Comparison of ENCODE assay signal across 8 cellular contexts in the genomic region with DNA sequence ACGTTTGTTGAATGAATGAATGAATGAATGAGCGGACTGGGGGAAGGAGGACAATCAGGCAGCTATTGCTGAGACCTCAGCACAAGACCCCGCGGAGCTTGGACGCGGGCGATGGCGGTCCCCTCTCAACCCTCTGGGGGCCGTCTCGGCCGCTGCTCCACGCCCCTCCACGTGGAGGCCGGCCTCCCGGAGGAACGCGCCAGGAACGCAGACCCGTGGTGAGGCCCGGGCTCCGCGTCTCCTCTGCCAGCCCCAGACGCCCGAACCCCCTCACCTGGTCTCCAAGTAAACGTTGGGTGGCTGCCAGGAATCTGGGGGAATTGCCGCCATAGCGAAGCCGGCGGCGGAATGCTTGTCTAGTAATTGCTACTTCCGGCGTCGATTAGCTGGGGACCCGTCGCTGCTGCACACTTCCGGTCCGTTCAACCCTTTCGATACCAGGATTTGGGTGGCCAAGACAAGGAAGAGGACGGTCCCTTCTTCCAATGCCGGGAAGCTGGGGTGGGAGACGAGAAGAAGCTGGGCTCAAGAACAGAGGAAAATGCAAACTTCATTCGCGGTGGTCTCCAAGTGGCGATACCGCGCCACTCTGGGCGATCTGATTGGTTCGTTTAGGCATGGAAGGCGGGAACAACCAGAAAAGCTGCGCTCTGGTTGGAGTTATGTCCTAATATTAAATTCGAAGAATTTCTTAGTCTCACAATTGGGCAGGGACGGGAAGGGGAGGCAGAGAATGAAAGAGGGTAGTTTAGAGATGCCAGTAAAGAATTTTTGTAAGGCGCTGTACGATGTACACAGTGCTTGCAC. TPM values are rescaled to one million over a fixed set of nuclear protein-coding genes. Genes with fewer than 3 reads are reported as not detected.
DNase-seq lines count a peak whose midpoint lies in the region; ATAC-seq and TF ChIP-seq lines count a peak whose summit lies in the region.

A gene (minus strand): TSS at position 361 of the 807 bp plus-strand sequence. CDS start 31 bp downstream, at position 330.

- H3K27me3 ChIP-seq in BJ (ENCODE audit: control insufficient read depth, insufficient read depth, low read length) (no peaks in the 10 kb centered on the region), left lung (peaks cover 3 to 12% of the 10 kb centered on the region in 2 donors)

- peak within 1 kb of the TSS; percentile 55 for H3K4me3 ChIP-seq in BJ (ENCODE audit: low read depth, low read length)
- peak within 1 kb of the TSS; percentile 86 to 90 for H3K4me3 ChIP-seq in left lung

- peak within 1 kb of the TSS; percentile 84 to 93 for H3K27ac ChIP-seq in left lung

- POLR2A ChIA-PET in BJ (lab: Charles Lee) = interaction anchor here (0.6 to 1.1 kb wide), 2 partner anchors 23 to 111 kb away, joined by 3 read pairs; a partner anchor contains a TSS

- intact Hi-C loops in left lung (cut with DNase I) = no loop called here

- CTCF ChIA-PET in BJ (lab: Yijun Ruan, JAX) = interaction anchor here (0.6 to 5.0 kb wide), 17 partner anchors 8 to 260 kb away, joined by 3 to 40 read pairs (median 4); a partner anchor contains a TSS

- peak; percentile 79 for ATAC-seq in HG03460 (IDR thresholded peaks at IDR 0.05; ENCODE audit: unreplicated experiment)
- peak; percentile 95 for ATAC-seq in left lung

- peaks cover 0 to 28% of the 10 kb centered on the region in 2 donors for H3K4me1 ChIP-seq in left lung

- H3K36me3 ChIP-seq in BJ (ENCODE audit: control insufficient read depth, insufficient read depth, low read length) (no peaks in the 10 kb centered on the region), left lung (peaks cover 0 to 17% of the 10 kb centered on the region in 2 donors)

- TF ChIP-seq CTCF in BJ (IDR thresholded peaks at IDR 0.05; ENCODE audit: insufficient read depth, low read depth, low read length) (no peak), left lung (IDR thresholded peaks at IDR 0.05) (no peak)

- DNase-seq in BJ (ENCODE audit: low read depth) (no peak), GM19240 (ENCODE audit: insufficient read length, low spot score) (peak; percentile 77), NCI-H69 (lab: John Stamatoyannopoulos, UW) (peak; percentile 100), dermis blood vessel endothelial cell (peak; percentile 93), left lung (peak; percentile 78 to 88)
- peak; percentile 80 to 81 for DNase-seq in activated CD4-positive, alpha-beta T cell treated with anti-CD3 and anti-CD28 coated beads, Interleukin-2, amount 50 U/mL, for 24 hours (ENCODE audit: low read depth in 1 of 2, low spot score in 1 of 2)
- peak; percentile 77 to 80 for DNase-seq in stimulated activated CD4-positive, alpha-beta T cell treated with anti-CD3 and anti-CD28 coated beads, Interleukin-2, amount 100 ng/mL, for 48 hours

- H3K9me3 ChIP-seq in left lung = no peaks in the 10 kb centered on the region

RNA-seq across cellular contexts. Expression of the gene that starts here (rescaled TPM):
- 23.4 and 34.8 TPM in 2 replicates for polyA plus RNA-seq in BJ (2011; rRNA removed)
- 13.8 and 20.7 TPM in 2 replicates for polyA minus RNA-seq in BJ (2011; rRNA and poly(A)+ RNA removed)
- 21.3 and 26.9 TPM in 2 replicates for total RNA-seq in dermis blood vessel endothelial cell
- 10 to 100 TPM; 19.6 to 24.5 TPM for total RNA-seq in left lung
